ENCODE assay signal across 8 cellular contexts in genomic region chr17:7241783-7242716, GRCh38. TPM values are rescaled to one million over a fixed set of nuclear protein-coding genes. Genes with fewer than 3 reads are reported as not detected.
DNase-seq lines count a peak whose midpoint lies in the region; ATAC-seq, FAIRE-seq and TF ChIP-seq lines count a peak whose summit lies in the region.

Gene GABARAP (minus strand): TSS chr17:7242449. CDS start chr17:7242330, 119 bp downstream.

- H3K4me1 ChIP-seq in pancreas (peaks cover 14 to 18% (median 15%) of the 10 kb centered on the region in 3 donors), thymus (ENCODE audit: control insufficient read depth, insufficient read depth, low read length) (peaks cover 17% of the 10 kb centered on the region)

- no peak for TF ChIP-seq CTCF in NB4 (IDR thresholded peaks at IDR 0.05; ENCODE audit: low read depth, low read length)
- no peak for TF ChIP-seq CTCF in pancreas (IDR thresholded peaks at IDR 0.05)

- H3K9me3 ChIP-seq in pancreas, result no peaks in the 10 kb centered on the region
- H3K9me3 ChIP-seq in thymus (ENCODE audit: control insufficient read depth), result no peaks in the 10 kb centered on the region

- peak; percentile 37; the same call in 1 of the 2 replicates for TF ChIP-seq POLR2A in H54 (IDR thresholded peaks at IDR 0.05; ENCODE audit: low read depth, low read length)
- TF ChIP-seq POLR2A in NB4 (IDR thresholded peaks at IDR 0.05; ENCODE audit: extremely low read depth, insufficient read length), result no peak

- H3K4me1 Mint-ChIP-seq in activated naive CD8-positive, alpha-beta T cell treated with anti-CD3 and anti-CD28 coated beads, Interleukin-2, amount 10 ng/mL, durations not matched to agents 7 days and 5 days, result peaks cover 35% of the 10 kb centered on the region

- peak within 1 kb of the TSS; percentile 98 for H3K27ac Mint-ChIP-seq in activated naive CD8-positive, alpha-beta T cell treated with anti-CD3 and anti-CD28 coated beads, Interleukin-2, amount 10 ng/mL, durations not matched to agents 7 days and 5 days

- H3K27me3 ChIP-seq in pancreas, result no peaks in the 10 kb centered on the region
- no peaks in the 10 kb centered on the region for H3K27me3 ChIP-seq in thymus (ENCODE audit: control insufficient read depth, insufficient read depth)

- peak; percentile 21 for ATAC-seq in activated naive CD8-positive, alpha-beta T cell treated with anti-CD3 and anti-CD28 coated beads, Interleukin-2, amount 10 ng/mL, durations not matched to agents 7 days and 5 days (ENCODE audit: low read depth)
- ATAC-seq in Right ventricle myocardium inferior (peak; percentile 50), pancreas (peak; percentile 63 to 73 (median 68))

- DNase-seq in DMS 273 treated with DMSO at 0.1 percent for 48 hours (lab: John Stamatoyannopoulos, UW), result peak; percentile 63
- no peak for DNase-seq in H54 (ENCODE audit: insufficient read length, low spot score)
- peak; percentile 84 for DNase-seq in NB4 (ENCODE audit: low read depth)
- peak; percentile 67 to 89 for DNase-seq in SW 1271 (lab: John Stamatoyannopoulos, UW)
- DNase-seq in activated naive CD8-positive, alpha-beta T cell treated with anti-CD3 and anti-CD28 coated beads, Interleukin-2, amount 10 ng/mL, durations not matched to agents 7 days and 5 days, result peak; percentile 94
- peak; percentile 97 for DNase-seq in Right ventricle myocardium inferior (ENCODE audit: missing footprints)
- DNase-seq in pancreas, result peak; percentile 91 to 95 (median 94)

- peak within 1 kb of the TSS; percentile 96 for H3K4me3 Mint-ChIP-seq in activated naive CD8-positive, alpha-beta T cell treated with anti-CD3 and anti-CD28 coated beads, Interleukin-2, amount 10 ng/mL, durations not matched to agents 7 days and 5 days

- POLR2A ChIA-PET in activated naive CD8-positive, alpha-beta T cell treated with anti-CD3 and anti-CD28 coated beads, Interleukin-2, amount 10 ng/mL, durations not matched to agents 7 days and 5 days (lab: Charles Lee), result interaction anchor here (0.7 to 12.9 kb wide), 13 partner anchors 8 to 601 kb away, joined by 3 to 162 read pairs (median 3); partner anchors contain the start of genes ACADVL, ACAP1, CTDNEP1 and DLG4

- WGBS in pancreas, 2 donors, result 0% methylated on average over 62 of the region's 62 CpGs
- under 1% methylated on average over 62 of the region's 62 CpGs for WGBS in thymus

- H3K4me3 ChIP-seq in NB4 (ENCODE audit: low read depth, low read length), result peak within 1 kb of the TSS; percentile 84
- H3K4me3 ChIP-seq in pancreas, result peak within 1 kb of the TSS; percentile 64 to 82 (median 74)
- H3K4me3 ChIP-seq in thymus (ENCODE audit: low read length), result peak within 1 kb of the TSS; percentile 65

- no peak for FAIRE-seq in H54 (lab: Jason Lieb, UNC)
- FAIRE-seq in pancreas (lab: Jason Lieb, UNC), result no peak

- H3K27ac ChIP-seq in pancreas (peak within 1 kb of the TSS; percentile 94 to 99 (median 96)), thymus (ENCODE audit: low read depth) (peak within 1 kb of the TSS; percentile 94)

- H3K9me3 Mint-ChIP-seq in activated naive CD8-positive, alpha-beta T cell treated with anti-CD3 and anti-CD28 coated beads, Interleukin-2, amount 10 ng/mL, durations not matched to agents 7 days and 5 days, result no peaks in the 10 kb centered on the region

- H3K27me3 Mint-ChIP-seq in activated naive CD8-positive, alpha-beta T cell treated with anti-CD3 and anti-CD28 coated beads, Interleukin-2, amount 10 ng/mL, durations not matched to agents 7 days and 5 days, result no peaks in the 10 kb centered on the region

- intact Hi-C loops in Right ventricle myocardium inferior (cut with DNase I) (loop anchor here (2.0 to 5.0 kb wide), 3 partner anchors 39 to 615 kb away; partner anchors contain the start of genes CYB5D1, EIF5A, NAA38 and SLC2A4), pancreas (cut with DNase I) (no loop called here)

- H3K36me3 Mint-ChIP-seq in activated naive CD8-positive, alpha-beta T cell treated with anti-CD3 and anti-CD28 coated beads, Interleukin-2, amount 10 ng/mL, durations not matched to agents 7 days and 5 days, result peaks cover 21% of the 10 kb centered on the region

- H3K36me3 ChIP-seq in pancreas (peaks cover 0 to 4% (median 3%) of the 10 kb centered on the region in 3 donors), thymus (ENCODE audit: control insufficient read depth, insufficient read depth) (peaks cover 30% of the 10 kb centered on the region)

RNA-seq across cellular contexts. Expression of gene GABARAP, which starts in this region (rescaled TPM):
- total RNA-seq in activated naive CD8-positive, alpha-beta T cell treated with anti-CD3 and anti-CD28 coated beads, Interleukin-2, amount 10 ng/mL, durations not matched to agents 7 days and 5 days, result 100 to 1,000 TPM; 244 to 251 TPM
- total RNA-seq in Right ventricle myocardium inferior (444 TPM), pancreas (100 to 1,000 TPM; 231 to 346 (median 294) TPM)
- polyA plus RNA-seq in pancreas (100 to 1,000 TPM; 520 to 639 TPM), thymus (846 TPM)
